Comparison of ENCODE assay signal across 8 cellular contexts in genomic region chr3:50321146-50321843, GRCh38. TPM values are rescaled to one million over a fixed set of nuclear protein-coding genes. Genes with fewer than 3 reads are reported as not detected.
A peak's percentile ranks its signal among the peaks of the same experiment; 100 is the strongest.
DNase-seq lines count a peak whose midpoint lies in the region; ATAC-seq and TF ChIP-seq lines count a peak whose summit lies in the region.

No MANE protein-coding gene starts in this region.

- TF ChIP-seq POLR2A in lower leg skin (IDR thresholded peaks at IDR 0.05): no peak

- H3K4me1 ChIP-seq in BE2C: peaks cover 3% of the 10 kb centered on the region

- ATAC-seq in HG03378 (IDR thresholded peaks at IDR 0.05; ENCODE audit: unreplicated experiment): peak; percentile 52

- peaks cover 17% of the 10 kb centered on the region for H3K36me3 ChIP-seq in BE2C

- DNase-seq in BE2C (peak; percentile 85), GM19238 (ENCODE audit: insufficient read length, low spot score) (peak; percentile 93), NCI-H69 (lab: John Stamatoyannopoulos, UW) (peak; percentile 89), dermis blood vessel endothelial cell (peak; percentile 90), lower leg skin (ENCODE audit: low spot score in 2 of 2) (peak; percentile 84 to 97)
- peak; percentile 75 to 78 for DNase-seq in activated CD4-positive, alpha-beta T cell treated with anti-CD3 and anti-CD28 coated beads, Interleukin-2, amount 50 U/mL, for 24 hours (ENCODE audit: low read depth in 1 of 2, low spot score in 1 of 2)
- peak; percentile 86 for DNase-seq in stimulated activated CD4-positive, alpha-beta T cell treated with anti-CD3 and anti-CD28 coated beads, Interleukin-4, amount 100 ng/mL, for 24 hours

- no peaks in the 10 kb centered on the region for H3K9me3 ChIP-seq in BE2C

- no peak for TF ChIP-seq CTCF in BE2C (IDR thresholded peaks at IDR 0.05; ENCODE audit: low read depth, low read length)
- no peak for TF ChIP-seq CTCF in lower leg skin (IDR thresholded peaks at IDR 0.05)

- 0 to 1% methylated on average over 30 to 38 of the region's 68 CpGs for WGBS in lower leg skin, 2 donors

- no peaks in the 10 kb centered on the region for H3K27me3 ChIP-seq in BE2C

- intact Hi-C loops in lower leg skin (cut with DNase I; ENCODE audit: low total_unique reads): no loop called here

- H3K4me3 ChIP-seq in BE2C (ENCODE audit: low read depth, low read length) (peak overlapping the region; percentile 65), lower leg skin (ENCODE audit: low read depth, poor library complexity, severe bottlenecking) (peak overlapping the region; percentile 42)

RNA-seq across cellular contexts. Expression of gene HYAL2, which starts 1.2 kb away (rescaled TPM):
- polyA plus RNA-seq in BE2C (2012; ENCODE audit: insufficient read depth, insufficient read length, low read depth): 73.0 TPM
- total RNA-seq in dermis blood vessel endothelial cell (600 and 601 TPM in 2 replicates), lower leg skin (10 to 100 TPM; 44.1 to 95.7 (median 72.9) TPM)

RNA-seq across cellular contexts. Expression of gene TUSC2, which starts 6.7 kb away (rescaled TPM):
- 72.1 TPM for polyA plus RNA-seq in BE2C (2012; ENCODE audit: insufficient read depth, insufficient read length, low read depth)
- total RNA-seq in dermis blood vessel endothelial cell: 19.7 and 20.8 TPM in 2 replicates
- total RNA-seq in lower leg skin: 10 to 100 TPM; 13.1 to 24.2 (median 18.0) TPM

RNA-seq across cellular contexts. Expression of gene HYAL1, which starts 17.9 kb away (rescaled TPM):
- 1.2 TPM for polyA plus RNA-seq in BE2C (2012; ENCODE audit: insufficient read depth, insufficient read length, low read depth)
- total RNA-seq in dermis blood vessel endothelial cell: 11.4 and 30.6 TPM in 2 replicates
- total RNA-seq in lower leg skin: 10 to 100 TPM; 16.7 to 35.5 (median 20.6) TPM

RNA-seq across cellular contexts. Expression of gene RASSF1, which starts 19.3 kb away (rescaled TPM):
- 36.7 TPM for polyA plus RNA-seq in BE2C (2012; ENCODE audit: insufficient read depth, insufficient read length, low read depth)
- total RNA-seq in dermis blood vessel endothelial cell (21.7 and 28.8 TPM in 2 replicates), lower leg skin (10 to 100 TPM; 33.5 to 50.0 (median 47.2) TPM)

RNA-seq across cellular contexts. Expression of gene HYAL3, which starts 22.1 kb away (rescaled TPM):
- polyA plus RNA-seq in BE2C (2012; ENCODE audit: insufficient read depth, insufficient read length, low read depth): 4.2 TPM
- 24.0 and 28.1 TPM in 2 replicates for total RNA-seq in dermis blood vessel endothelial cell
- total RNA-seq in lower leg skin: 1 to 10 TPM; 1.9 to 4.1 (median 2.6) TPM

Comparison
In these comparisons a context has a peak if more than half of its experiments do, and no peak if none do; other contexts are left out.
1. Peak in every context shown above with its lines: DNase-seq, ATAC-seq and H3K4me3 ChIP-seq.